1 cellular context compared by ENCODE assay signal in the genomic region with DNA sequence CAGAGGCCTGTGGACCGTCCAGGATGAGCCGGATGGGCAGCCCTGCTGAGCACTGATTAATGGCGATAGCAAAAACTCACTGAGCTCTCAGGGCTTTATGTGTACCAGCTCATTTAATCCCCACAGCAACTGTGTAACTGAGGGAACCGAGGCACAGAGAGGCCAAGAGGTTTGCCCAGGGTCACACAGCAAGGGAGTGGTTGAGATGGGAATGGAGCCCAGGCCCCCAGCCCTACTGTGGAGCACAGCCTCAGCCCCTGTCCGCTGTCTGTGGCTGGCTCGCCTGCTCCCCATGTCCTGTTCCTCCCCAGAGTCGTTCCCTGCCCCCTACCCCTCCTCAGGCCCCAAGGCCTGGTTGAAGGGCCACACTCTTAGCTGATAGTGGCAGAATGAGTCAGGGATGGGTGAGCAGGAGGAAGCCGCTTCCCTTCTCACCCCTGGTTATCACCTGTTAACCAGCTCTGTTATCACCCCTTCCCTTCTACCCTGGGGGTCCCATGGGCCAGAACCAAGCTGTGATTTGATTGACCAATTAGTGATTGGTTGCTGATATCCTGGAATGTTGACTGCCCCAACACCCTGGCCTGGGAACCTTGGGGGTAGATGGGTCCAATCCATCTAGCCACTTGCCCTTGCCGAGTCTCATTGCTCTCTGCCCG.
A peak's percentile ranks its signal among the peaks of the same experiment; 100 is the strongest.
TF ChIP-seq lines count a peak whose summit lies in the region.

No MANE protein-coding gene starts in this region.

TF ChIP-seq in HCT116, 20 proteins besides CTCF, POLR2A, EP300 and RAD21:
- TF ChIP-seq, protein P1, sequence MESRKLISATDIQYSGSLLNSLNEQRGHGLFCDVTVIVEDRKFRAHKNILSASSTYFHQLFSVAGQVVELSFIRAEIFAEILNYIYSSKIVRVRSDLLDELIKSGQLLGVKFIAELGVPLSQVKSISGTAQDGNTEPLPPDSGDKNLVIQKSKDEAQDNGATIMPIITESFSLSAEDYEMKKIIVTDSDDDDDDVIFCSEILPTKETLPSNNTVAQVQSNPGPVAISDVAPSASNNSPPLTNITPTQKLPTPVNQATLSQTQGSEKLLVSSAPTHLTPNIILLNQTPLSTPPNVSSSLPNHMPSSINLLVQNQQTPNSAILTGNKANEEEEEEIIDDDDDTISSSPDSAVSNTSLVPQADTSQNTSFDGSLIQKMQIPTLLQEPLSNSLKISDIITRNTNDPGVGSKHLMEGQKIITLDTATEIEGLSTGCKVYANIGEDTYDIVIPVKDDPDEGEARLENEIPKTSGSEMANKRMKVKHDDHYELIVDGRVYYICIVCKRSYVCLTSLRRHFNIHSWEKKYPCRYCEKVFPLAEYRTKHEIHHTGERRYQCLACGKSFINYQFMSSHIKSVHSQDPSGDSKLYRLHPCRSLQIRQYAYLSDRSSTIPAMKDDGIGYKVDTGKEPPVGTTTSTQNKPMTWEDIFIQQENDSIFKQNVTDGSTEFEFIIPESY (IDR thresholded peaks at IDR 0.05; ENCODE audit: extremely low read depth, insufficient replicate concordance, low read length), result no peak
- TF ChIP-seq POLR2AphosphoS5 (IDR thresholded peaks at IDR 0.05; ENCODE audit: low read depth, low read length), result peak; percentile 22; the same call in 1 of the 2 replicates
TF ChIP-seq in HCT116: peak in this region for 1.
